Comparison of ENCODE assay signal across 1 cellular context in genomic region chr11:130087294-130087926, GRCh38.
TF ChIP-seq lines count a peak whose summit lies in the region.

No MANE protein-coding gene starts in this region.

TF ChIP-seq in WTC11, 78 proteins besides CTCF, POLR2A, EP300 and RAD21 (continued from another document):
- TF ChIP-seq AFF4 (CRISPR knock-in tag; IDR thresholded peaks at IDR 0.05; ENCODE audit: borderline replicate concordance) (no peak), TEAD4 (CRISPR knock-in tag; IDR thresholded peaks at IDR 0.05) (no peak), ESRRA (CRISPR knock-in tag; IDR thresholded peaks at IDR 0.05; ENCODE audit: borderline replicate concordance) (no peak), USF2 (CRISPR knock-in tag; IDR thresholded peaks at IDR 0.05) (no peak)
